ENCODE assay signal across 14 cellular contexts in genomic region chr7:6162650-6163366, GRCh38. TPM values are rescaled to one million over a fixed set of nuclear protein-coding genes. Genes with fewer than 3 reads are reported as not detected.
DNase-seq lines count a peak whose midpoint lies in the region; ATAC-seq and TF ChIP-seq lines count a peak whose summit lies in the region.
"Had no signal": no experiment of that assay in that cellular context is flagged by ENCODE, and none has a peak within 500 bp of the region (broad histone marks: within the 10 kb centered on the region; RNA-seq: fewer than 3 reads in every experiment).

No MANE protein-coding gene starts in this region.

- H4K91ac ChIP-seq in H9 (ENCODE audit: insufficient read length, low read depth, low read length) = no peak overlapping the region

- H2AK5ac ChIP-seq in H9 (ENCODE audit: insufficient read length, low read length) = no peak overlapping the region

- H3K36me3 ChIP-seq in gastroesophageal sphincter = peaks cover 0 to 75% of the 10 kb centered on the region in 2 donors
- peaks cover 0 to 82% (median 24%) of the 10 kb centered on the region in 6 donors for H3K36me3 ChIP-seq in spleen
- peaks cover 33% of the 10 kb centered on the region for H3K36me3 ChIP-seq in effector memory CD4-positive, alpha-beta T cell (ENCODE audit: control insufficient read depth, insufficient read depth, low read length)

- no peak for TF ChIP-seq EP300 in gastroesophageal sphincter (IDR thresholded peaks at IDR 0.05)

- H3K9me3 ChIP-seq in H9 (ENCODE audit: control insufficient read depth, low read depth, low read length) (no peaks in the 10 kb centered on the region), gastroesophageal sphincter (no peaks in the 10 kb centered on the region), spleen (no peaks in the 10 kb centered on the region)
- no peaks in the 10 kb centered on the region for H3K9me3 ChIP-seq in effector memory CD4-positive, alpha-beta T cell (ENCODE audit: control insufficient read depth, low read length)

- ATAC-seq in SK-N-SH treated with all-trans-retinoic acid at 6 μM for 48 hours (no peak), gastroesophageal sphincter (no peak), HG02623 (IDR thresholded peaks at IDR 0.05; ENCODE audit: unreplicated experiment) (no peak)

- intact Hi-C loops in spleen (cut with DNase I; ENCODE audit: low total_unique reads) = no loop called here

- H3K4ac ChIP-seq in H9 (ENCODE audit: low read depth, low read length) = no peak overlapping the region

- H3K23ac ChIP-seq in H9 (ENCODE audit: insufficient read length, low read depth, low read length) = no peak overlapping the region

- H3T11ph ChIP-seq in H9 (ENCODE audit: low read length) = no peak overlapping the region

- no peaks in the 10 kb centered on the region for H3K79me1 ChIP-seq in H9 (ENCODE audit: insufficient read depth, low read depth, low read length, poor library complexity, severe bottlenecking)

- no peak overlapping the region for H3K9ac ChIP-seq in H9 (ENCODE audit: extremely low read depth, insufficient read length, low read length)

- no peak overlapping the region for H4K8ac ChIP-seq in H9 (replicated peaks; ENCODE audit: insufficient read length, low read depth, low read length)

- peak overlapping the region in 2 of 3 experiments; percentile 47 to 85; a peak in 2 of 7 replicates for H3K27ac Mint-ChIP-seq in H9
- H3K27ac Mint-ChIP-seq: stimulated activated naive CD8-positive, alpha-beta T cell treated with anti-CD3 and anti-CD28 coated beads, Interleukin-15, Interleukin-2, amounts not matched to agents 100 ng/mL and 50 ng/mL, for 24 hours had no signal

- TF ChIP-seq POLR2A in gastroesophageal sphincter (IDR thresholded peaks at IDR 0.05) (no peak), spleen (IDR thresholded peaks at IDR 0.05) (no peak)

- H3K4me3 Mint-ChIP-seq in H9 = no peak overlapping the region
- H3K4me3 Mint-ChIP-seq: stimulated activated naive CD8-positive, alpha-beta T cell treated with anti-CD3 and anti-CD28 coated beads, Interleukin-15, Interleukin-2, amounts not matched to agents 100 ng/mL and 50 ng/mL, for 24 hours had no signal

- no peak overlapping the region for H3K56ac ChIP-seq in H9 (ENCODE audit: insufficient read length, low read depth, low read length)

- H3K4me1 ChIP-seq in H9 (ENCODE audit: insufficient read depth, low read length) = no peaks in the 10 kb centered on the region
- H3K4me1 ChIP-seq in gastroesophageal sphincter = peaks cover 0 to 48% (median 7%) of the 10 kb centered on the region in 3 donors
- peaks cover 0 to 27% (median 3%) of the 10 kb centered on the region in 6 donors for H3K4me1 ChIP-seq in spleen
- H3K4me1 ChIP-seq in effector memory CD4-positive, alpha-beta T cell (ENCODE audit: control insufficient read depth, insufficient read depth, low read length, poor library complexity, severe bottlenecking) = peaks cover 6% of the 10 kb centered on the region

- no peak overlapping the region for H2BK120ac ChIP-seq in H9 (ENCODE audit: low read depth, low read length, poor library complexity, severe bottlenecking)

- TF ChIP-seq CTCF in H9 (conservative IDR thresholded peaks at IDR 0.05) (no peak), gastroesophageal sphincter (IDR thresholded peaks at IDR 0.05) (no peak), spleen (IDR thresholded peaks at IDR 0.05 in 8 of 11, conservative IDR thresholded peaks at IDR 0.05 in 3 of 11) (no peak)

- H3K4me2 ChIP-seq in H9 (ENCODE audit: insufficient read depth, insufficient read length, low read length) = no peak overlapping the region

- no peak overlapping the region for H3K4me3 ChIP-seq in gastroesophageal sphincter
- no peak overlapping the region for H3K4me3 ChIP-seq in spleen
- no peak overlapping the region for H3K4me3 ChIP-seq in effector memory CD4-positive, alpha-beta T cell (ENCODE audit: insufficient read depth, low read depth, low read length, poor library complexity, severe bottlenecking)

- H3K36me3 Mint-ChIP-seq in H9 (ENCODE audit: insufficient read depth in 1 of 3, low read depth in 3 of 3) = peaks cover 3 to 33% (median 25%) of the 10 kb centered on the region in 3 experiments; a peak in 6 of 7 replicates

- no peak overlapping the region for H4K5ac ChIP-seq in H9 (ENCODE audit: insufficient read length, low read depth, low read length)

- H4K20me1 ChIP-seq in H9 (ENCODE audit: control insufficient read depth, insufficient read depth, insufficient read length) = no peaks in the 10 kb centered on the region

- H3K4me1 Mint-ChIP-seq in H9 = peaks cover 8 to 21% of the 10 kb centered on the region in 2 experiments; a peak in 3 of 4 replicates

- DNase-seq in H9 (no peak), spleen (no peak), GM19240 (ENCODE audit: insufficient read length, low spot score) (no peak), mesenteric fat pad (ENCODE audit: low spot score) (no peak)
- no peak for DNase-seq in effector memory CD4-positive, alpha-beta T cell
- DNase-seq: activated naive CD4-positive, alpha-beta T cell treated with Interleukin-2 at 50 U/mL for 16 hours; NCI-H1417; NCI-H2171; stimulated activated CD4-positive, alpha-beta T cell treated with anti-CD3 and anti-CD28 coated beads, Interleukin-15, amount 100 ng/mL, for 24 hours; T-helper 2 cell had no signal

- H3K27me3 Mint-ChIP-seq in H9 (ENCODE audit: low read depth) = no peaks in the 10 kb centered on the region; the same call in none of the 2 replicates
- H3K27me3 Mint-ChIP-seq: stimulated activated naive CD8-positive, alpha-beta T cell treated with anti-CD3 and anti-CD28 coated beads, Interleukin-15, Interleukin-2, amounts not matched to agents 100 ng/mL and 50 ng/mL, for 24 hours had no signal

- H3K23me2 ChIP-seq in H9 (ENCODE audit: insufficient read length, low read depth, low read length, poor library complexity, severe bottlenecking) = no peaks in the 10 kb centered on the region

- no peaks in the 10 kb centered on the region for H3K79me2 ChIP-seq in H9 (ENCODE audit: insufficient read depth, low read length)

- H3K27me3 ChIP-seq in H9 (ENCODE audit: insufficient read depth, low read length) = no peaks in the 10 kb centered on the region
- H3K27me3 ChIP-seq in gastroesophageal sphincter = no peaks in the 10 kb centered on the region
- H3K27me3 ChIP-seq in spleen (replicated peaks in 1 of 7) = no peaks in the 10 kb centered on the region
- H3K27me3 ChIP-seq in effector memory CD4-positive, alpha-beta T cell (replicated peaks; ENCODE audit: control insufficient read depth, insufficient read depth, low read length, poor library complexity, severe bottlenecking) = no peaks in the 10 kb centered on the region

- no peak overlapping the region for H2BK12ac ChIP-seq in H9 (ENCODE audit: insufficient read length, low read depth, low read length)

- H3K27ac ChIP-seq in H9 (ENCODE audit: insufficient read length, low read depth, low read length) (no peak overlapping the region), gastroesophageal sphincter (peak overlapping the region in 3 of 4 donors; percentile 64 to 67 (median 65)), spleen (peak overlapping the region in 5 of 8 donors; percentile 18 to 69 (median 57))
- no peak overlapping the region for H3K27ac ChIP-seq in effector memory CD4-positive, alpha-beta T cell (ENCODE audit: insufficient read depth, low read length, poor library complexity, severe bottlenecking)

- no peaks in the 10 kb centered on the region for H3K9me3 Mint-ChIP-seq in H9
- H3K9me3 Mint-ChIP-seq: stimulated activated naive CD8-positive, alpha-beta T cell treated with anti-CD3 and anti-CD28 coated beads, Interleukin-15, Interleukin-2, amounts not matched to agents 100 ng/mL and 50 ng/mL, for 24 hours had no signal

- H2BK5ac ChIP-seq in H9 (ENCODE audit: insufficient read length, low read length) = no peak overlapping the region

- no peak overlapping the region for H2BK20ac ChIP-seq in H9 (ENCODE audit: low read depth, low read length, poor library complexity, severe bottlenecking)

- no peak overlapping the region for H3K18ac ChIP-seq in H9 (ENCODE audit: insufficient read length, low read depth, low read length)

- no peak overlapping the region for H2AFZ ChIP-seq in H9 (ENCODE audit: low read length)

- no peak overlapping the region for H2BK15ac ChIP-seq in H9 (ENCODE audit: low read depth, low read length)

- WGBS in H9 (ENCODE audit: extremely low coverage, insufficient read length, low lambda C conversion rate) = no CpG with 5 or more reads among the region's 18 CpGs
- WGBS in gastroesophageal sphincter (ENCODE audit: low coverage in 1 of 2), 2 donors = 94% methylated on average over 8 of the region's 18 CpGs; no CpG with 5 or more reads in 1 of the 2 donors
- 91 to 94% (median 92%) methylated on average over 14 to 18 of the region's 18 CpGs for WGBS in spleen, 5 donors

- no peak overlapping the region for H3K14ac ChIP-seq in H9 (ENCODE audit: insufficient read depth, low read length)

TF ChIP-seq in SK-N-SH treated with all-trans-retinoic acid at 6 μM for 48 hours, 23 proteins besides CTCF, POLR2A, EP300 and RAD21:
- 0 out of 2 replicates have a peak, but pooled peaks have one; percentile 2 for TF ChIP-seq TCF4 (CRISPR knock-in tag; IDR thresholded peaks at IDR 0.05; ENCODE audit: borderline replicate concordance)
- TF ChIP-seq OSR1 (CRISPR knock-in tag; IDR thresholded peaks at IDR 0.05) = no peak

RNA-seq across cellular contexts. Expression of gene USP42, which starts 58.1 kb away (rescaled TPM):
- total RNA-seq in H9 (2021) (16.9 and 17.6 TPM in 2 replicates), gastroesophageal sphincter (10 to 100 TPM in 1 of 4 donors, 1 to 10 TPM in 3; 7.3 to 12.5 (median 9.7) TPM), spleen (10 to 100 TPM in 5 of 7 donors, 1 to 10 TPM in 2; 9.3 to 14.7 (median 11.8) TPM), mesenteric fat pad (9.6 TPM)
- polyA plus RNA-seq in spleen = 1 to 10 TPM; 2.2 to 3.8 (median 3.0) TPM

Comparison
In these comparisons a context has a peak if more than half of its experiments do, and no peak if none do; other contexts are left out.
1. H3K27ac ChIP-seq: peak in gastroesophageal sphincter (3 of 4) and spleen (5 of 8); none in H9 (single experiment) and effector memory CD4-positive, alpha-beta T cell (single experiment).